ENCODE assay signal across 27 cellular contexts in genomic region chr19:30165228-30165813, GRCh38.
"Had no signal": no experiment of that assay in that cellular context is flagged by ENCODE, and none has a peak within 500 bp of the region (broad histone marks: within the 10 kb centered on the region; RNA-seq: fewer than 3 reads in every experiment).

No MANE protein-coding gene starts in this region.

- H3K4me1 ChIP-seq: gastroesophageal sphincter, sigmoid colon, upper lobe of left lung had no signal

- H3K79me2 ChIP-seq: hepatocyte had no signal

- H3K27ac ChIP-seq: coronary artery, dorsolateral prefrontal cortex, gastroesophageal sphincter, hepatocyte, ovary, sigmoid colon, thoracic aorta, upper lobe of left lung had no signal

- DNase-seq: activated CD4-positive, alpha-beta T cell treated with anti-CD3 and anti-CD28 coated beads, Interleukin-2, amount 10 ng/mL, durations not matched to agents 24 days and 14 days; activated CD4-positive, CD25-positive, alpha-beta regulatory T cell treated with anti-CD3 and anti-CD28 coated beads, Interleukin-2, amount 50 U/mL, for 72 hours; activated naive CD4-positive, alpha-beta T cell; activated T-cell treated with anti-CD3 and anti-CD28 coated beads for 4 hours; activated T-cell treated with anti-CD3 and anti-CD28 coated beads, Interleukin-2, amount 50 U/mL, for 72 hours; anterior cingulate cortex; cerebellar nuclear complex; dorsolateral prefrontal cortex; effector memory CD8-positive, alpha-beta T cell; erythroblast; left cardiac atrium; mammary epithelial cell; naive B cell; nephron progenitor cell; ovary; sigmoid colon; small intestine; stimulated activated CD4-positive, alpha-beta T cell treated with anti-CD3 and anti-CD28 coated beads, Interleukin-4, amount 100 ng/mL, for 24 hours; T-helper 1 cell; upper lobe of left lung had no signal

- H3K9me3 ChIP-seq: gastroesophageal sphincter, ovary, sigmoid colon, thoracic aorta, upper lobe of left lung had no signal

- H2AFZ ChIP-seq: hepatocyte had no signal

- ATAC-seq: activated naive CD4-positive, alpha-beta T cell treated with anti-CD3 and anti-CD28 coated beads, Interleukin-2, amount 50 U/mL, for 72 hours; activated T-cell treated with anti-CD3 and anti-CD28 coated beads, Interleukin-2, amount 50 U/mL, for 72 hours; effector memory CD8-positive, alpha-beta T cell; gastroesophageal sphincter; left cardiac atrium; stimulated activated effector memory CD8-positive, alpha-beta T cell treated with anti-CD3 and anti-CD28 coated beads, Interleukin-12 subunit alpha, Interleukin-12 subunit beta, amount 100 ng/mL, for 72 hours had no signal

- FAIRE-seq: keratinocyte, small intestine had no signal

- H3K4me2 ChIP-seq: hepatocyte had no signal

- H3K4me3 ChIP-seq: coronary artery, dorsolateral prefrontal cortex, gastroesophageal sphincter, hepatocyte, ovary, sigmoid colon, thoracic aorta, upper lobe of left lung had no signal

- H3K36me3 ChIP-seq: gastroesophageal sphincter, ovary, sigmoid colon, thoracic aorta, upper lobe of left lung had no signal

- H3K27me3 ChIP-seq: gastroesophageal sphincter, hepatocyte, ovary, sigmoid colon, upper lobe of left lung had no signal
